In genomic region chr16:89908236-89908635, GRCh38 we compare ENCODE assay signal across 29 cellular contexts.
"Had no signal": no experiment of that assay in that cellular context is flagged by ENCODE, and none has a peak within 500 bp of the region (broad histone marks: within the 10 kb centered on the region; RNA-seq: fewer than 3 reads in every experiment).

No MANE protein-coding gene starts in this region.

- DNase-seq: dermis blood vessel endothelial cell; effector memory CD4-positive, alpha-beta T cell; foreskin melanocyte; glutamatergic neuron; heart right ventricle; hippocampal formation; left lung; mesenchymal stem cell; midbrain; naive thymus-derived CD4-positive, alpha-beta T cell; ovary; posterior cingulate gyrus; stimulated activated CD4-positive, alpha-beta T cell treated with anti-CD3 and anti-CD28 coated beads, Interleukin-12 subunit alpha, Interleukin-12 subunit beta, amount 100 ng/mL, for 4 hours; stimulated activated CD4-positive, alpha-beta T cell treated with anti-CD3 and anti-CD28 coated beads, Interleukin-1b, Interleukin-23, amount 100 ng/mL, for 48 hours; stimulated activated CD4-positive, alpha-beta T cell treated with anti-CD3 and anti-CD28 coated beads, Interleukin-4, amount 100 ng/mL, for 1 hour; stimulated activated CD8-positive, alpha-beta memory T cell treated with anti-CD3 and anti-CD28 coated beads, Interleukin-4, amount 100 ng/mL, for 48 hours; stimulated activated naive CD4-positive, alpha-beta T cell treated with Interleukin-2 at 50 U/mL for 16 hours; substantia nigra; testis; tibial artery had no signal

- H3K9me3 ChIP-seq: esophagus muscularis mucosa, heart right ventricle, left lung, ovary, testis, tibial artery had no signal

- H3K27me3 ChIP-seq: esophagus muscularis mucosa, heart right ventricle, left lung, neural progenitor cell, ovary, testis, tibial artery had no signal

- H3K36me3 ChIP-seq: neural progenitor cell, ovary had no signal

- H3K27ac ChIP-seq: coronary artery, esophagus muscularis mucosa, heart right ventricle, left lung, neural progenitor cell, ovary, testis, tibial artery had no signal

- FAIRE-seq: endothelial cell of umbilical vein, islet of Langerhans, urothelium cell line had no signal

- H3K4me3 ChIP-seq: coronary artery, esophagus muscularis mucosa, heart right ventricle, left lung, neural progenitor cell, ovary, smooth muscle cell, testis, tibial artery had no signal

- ATAC-seq: heart right ventricle; left cardiac atrium; left lung; naive thymus-derived CD4-positive, alpha-beta T cell; sciatic nerve had no signal

- H3K9ac ChIP-seq: neural progenitor cell had no signal

- H2AFZ ChIP-seq: neural progenitor cell had no signal

- H3K4me2 ChIP-seq: neural progenitor cell, smooth muscle cell had no signal
